Comparison of ENCODE assay signal across 14 cellular contexts in the genomic region with DNA sequence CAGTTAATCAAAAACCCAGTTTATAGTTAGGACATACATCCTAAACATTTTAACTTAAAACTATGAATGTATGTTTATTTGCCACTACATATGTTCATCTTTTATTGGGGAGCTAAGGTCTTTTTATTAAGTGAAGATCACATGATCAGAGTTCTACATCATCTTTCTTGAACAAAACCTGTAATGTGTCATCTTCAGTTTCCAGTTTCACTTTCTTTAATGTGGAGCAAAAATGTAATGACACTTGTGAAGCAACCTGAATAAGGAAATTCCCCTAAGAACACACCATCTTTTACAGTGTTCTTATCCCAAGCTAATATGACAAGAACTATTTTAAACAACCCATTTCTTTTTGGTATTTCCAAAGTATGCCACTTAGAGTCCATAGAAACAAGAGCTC.
DNase-seq lines count a peak whose midpoint lies in the region; ATAC-seq and TF ChIP-seq lines count a peak whose summit lies in the region.
"Had no signal": no experiment of that assay in that cellular context is flagged by ENCODE, and none has a peak within 500 bp of the region (broad histone marks: within the 10 kb centered on the region; RNA-seq: fewer than 3 reads in every experiment).

No MANE protein-coding gene starts in this region.

- no peaks in the 10 kb centered on the region for H3K27me3 ChIP-seq in foreskin keratinocyte
- H3K27me3 ChIP-seq: ovary had no signal

- TF ChIP-seq CTCF in foreskin keratinocyte (conservative IDR thresholded peaks at IDR 0.05): no peak
- no peak for TF ChIP-seq CTCF in omental fat pad (IDR thresholded peaks at IDR 0.05)

- no peaks in the 10 kb centered on the region for H3K4me1 ChIP-seq in foreskin keratinocyte

- H3K27ac ChIP-seq in foreskin keratinocyte: peak overlapping the region; percentile 14
- H3K27ac ChIP-seq: epithelial cell of prostate, ovary had no signal

- DNase-seq in foreskin keratinocyte (no peak), NCI-H345 (lab: John Stamatoyannopoulos, UW) (no peak), omental fat pad (ENCODE audit: low spot score) (no peak)
- no peak for DNase-seq in activated CD8-positive, alpha-beta memory T cell treated with anti-CD3 and anti-CD28 coated beads, Interleukin-2, amount 50 U/mL, for 4 hours
- DNase-seq: activated CD4-positive, alpha-beta T cell treated with anti-CD3 and anti-CD28 coated beads, Interleukin-2, amount 50 U/mL, for 1 hour; anterior cingulate cortex; DMS53; HCEC 1CT; NCI-H1092; ovary had no signal

- ATAC-seq in GM18873 (IDR thresholded peaks at IDR 0.05; ENCODE audit: low FRiP score, unreplicated experiment) (peak; percentile 90), GM21619 (IDR thresholded peaks at IDR 0.05; ENCODE audit: unreplicated experiment) (peak; percentile 85), HG03139 (IDR thresholded peaks at IDR 0.05; ENCODE audit: unreplicated experiment) (peak; percentile 79), foreskin keratinocyte (no peak), omental fat pad (ENCODE audit: low FRiP score) (no peak)

Comparison
In these comparisons a context has a peak if more than half of its experiments do, and no peak if none do; other contexts are left out.
1. ATAC-seq: peak in GM18873 (single experiment), GM21619 (single experiment) and HG03139 (single experiment); none in foreskin keratinocyte (single experiment) and omental fat pad (single experiment).